15 cellular contexts compared by ENCODE assay signal in the genomic region with DNA sequence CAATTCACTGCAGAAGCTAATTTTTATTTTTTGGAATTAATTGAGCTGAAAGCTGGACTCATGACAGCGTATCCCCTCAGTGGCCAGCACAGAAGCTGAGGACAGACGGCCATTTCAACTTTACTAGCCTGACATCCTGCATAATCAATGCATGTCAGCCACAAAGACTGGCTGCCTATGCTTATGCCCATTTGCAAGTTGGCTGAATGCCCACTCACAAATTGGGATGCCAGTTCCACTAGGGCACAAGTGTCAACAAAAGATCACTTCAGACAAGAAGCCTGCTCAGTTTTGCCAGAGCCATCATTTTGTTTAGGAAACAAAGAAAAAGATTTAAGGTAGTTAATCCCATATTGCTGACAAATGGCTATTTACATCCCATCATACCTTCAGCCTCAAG.
DNase-seq lines count a peak whose midpoint lies in the region; ATAC-seq and TF ChIP-seq lines count a peak whose summit lies in the region.
"Had no signal": no experiment of that assay in that cellular context is flagged by ENCODE, and none has a peak within 500 bp of the region (broad histone marks: within the 10 kb centered on the region; RNA-seq: fewer than 3 reads in every experiment).

No MANE protein-coding gene starts in this region.

- TF ChIP-seq CTCF in omental fat pad (IDR thresholded peaks at IDR 0.05): no peak

- intact Hi-C loops in head of caudate nucleus (cut with DNase I): no loop called here

- DNase-seq in Ammon's horn (ENCODE audit: low spot score) (peak; percentile 73), DMS79 (lab: John Stamatoyannopoulos, UW) (peak; percentile 87), NCI-H345 (lab: John Stamatoyannopoulos, UW) (peak; percentile 88), head of caudate nucleus (peak in 39 of 42 donors; percentile 9 to 78 (median 51)), omental fat pad (ENCODE audit: low spot score) (no peak)
- no peak for DNase-seq in activated CD4-positive, alpha-beta T cell treated with anti-CD3 and anti-CD28 coated beads, Interleukin-2, amount 50 U/mL, for 4 hours
- DNase-seq: AML-193; CD4-positive, alpha-beta memory T cell; EL; H9; MG63; NCI-H1436 treated with DMSO at 0.1 percent for 48 hours; NCI-H2171 had no signal

- ATAC-seq in GM21825 (IDR thresholded peaks at IDR 0.05; ENCODE audit: unreplicated experiment): no peak
- no peak for ATAC-seq in GM19023 (IDR thresholded peaks at IDR 0.05; ENCODE audit: unreplicated experiment)
- no peak for ATAC-seq in omental fat pad (ENCODE audit: low FRiP score)

Comparison
In these comparisons a context has a peak if more than half of its experiments do, and no peak if none do; other contexts are left out.
1. DNase-seq: peak in Ammon's horn (single experiment), DMS79 (single experiment), NCI-H345 (single experiment) and head of caudate nucleus (39 of 42); none in activated CD4-positive, alpha-beta T cell treated with anti-CD3 and anti-CD28 coated beads, Interleukin-2, amount 50 U/mL, for 4 hours (0 of 2) and omental fat pad (single experiment).